24 cellular contexts compared by ENCODE assay signal in genomic region chr22:40932396-40932795, GRCh38.
"Had no signal": no experiment of that assay in that cellular context is flagged by ENCODE, and none has a peak within 500 bp of the region (broad histone marks: within the 10 kb centered on the region; RNA-seq: fewer than 3 reads in every experiment).

No MANE protein-coding gene starts in this region.

- H3K9me3 ChIP-seq: SJSA1 had no signal

- H3K4me1 ChIP-seq: SJSA1 had no signal

- H3K4me3 ChIP-seq: SJSA1 had no signal

- H3K27ac ChIP-seq: SJSA1 had no signal

- ATAC-seq: activated T-cell treated with anti-CD3 and anti-CD28 coated beads, Interleukin-2, amount 50 U/mL, for 4 hours; Panc1; Right ventricle myocardium inferior; SK-N-SH treated with all-trans-retinoic acid at 6 μM for 48 hours had no signal

- H3K27me3 ChIP-seq: SJSA1 had no signal

- DNase-seq: activated CD4-positive, alpha-beta memory T cell treated with anti-CD3 and anti-CD28 coated beads for 36 hours; activated CD4-positive, alpha-beta T cell treated with anti-CD3 and anti-CD28 coated beads, Interleukin-2, amount 10 ng/mL, durations not matched to agents 7 days and 5 days; activated CD4-positive, CD25-positive, alpha-beta regulatory T cell; activated CD8-positive, alpha-beta memory T cell treated with anti-CD3 and anti-CD28 coated beads for 24 hours; activated effector memory CD4-positive, alpha-beta T cell treated with anti-CD3 and anti-CD28 coated beads, Interleukin-2, amount 50 U/mL, for 16 hours; activated naive CD4-positive, alpha-beta T cell treated with anti-CD3 and anti-CD28 coated beads for 36 hours; activated T-cell treated with anti-CD3 and anti-CD28 coated beads, Interleukin-2, amount 50 U/mL, for 4 hours; anterior cingulate cortex; caudate nucleus; KG1; NCI-H1105; NCI-H1436; NCI-H1694 treated with DMSO at 0.1 percent for 48 hours; NCI-H2081; NCI-H510A treated with DMSO at 0.1 percent for 48 hours; NCI-H69; NK-92 treated with Interleukin-12 subunit alpha and Interleukin-12 subunit beta, amount 100 ng/mL, for 24 hours; OCI-M1; RPMI8226; T-helper 9 cell had no signal
